1 cellular context compared by ENCODE assay signal in the genomic region with DNA sequence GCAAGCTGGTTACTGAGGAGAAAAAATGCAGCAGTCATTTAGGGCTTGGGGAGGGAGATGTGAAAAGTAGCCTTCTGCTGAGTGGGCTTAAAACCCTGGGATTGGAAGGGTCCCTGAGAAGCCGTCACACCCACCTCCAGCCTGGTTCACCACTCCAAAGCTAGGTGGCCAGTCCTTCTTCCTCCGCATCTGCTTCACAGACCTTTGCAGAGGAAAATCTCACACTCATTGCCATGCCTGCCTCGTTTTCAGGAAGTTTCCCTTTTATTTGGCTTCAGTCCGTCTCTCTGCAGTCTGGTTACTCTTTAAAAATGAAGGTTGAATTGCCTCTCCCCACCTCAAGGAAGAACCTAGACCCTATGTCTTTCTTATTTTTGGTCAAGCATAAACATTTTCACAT.
TF ChIP-seq lines count a peak whose summit lies in the region.

No MANE protein-coding gene starts in this region.

TF ChIP-seq in WTC11, 78 proteins besides CTCF, POLR2A, EP300 and RAD21 (continued from another document):
- no peak for TF ChIP-seq IRF2 (CRISPR knock-in tag; IDR thresholded peaks at IDR 0.05; ENCODE audit: borderline replicate concordance, low read depth)
- TF ChIP-seq MXD4 (CRISPR knock-in tag; IDR thresholded peaks at IDR 0.05; ENCODE audit: borderline replicate concordance): no peak
- no peak for TF ChIP-seq GRHL2 (CRISPR knock-in tag; IDR thresholded peaks at IDR 0.05; ENCODE audit: insufficient replicate concordance, severe bottlenecking)
- TF ChIP-seq, protein P1, sequence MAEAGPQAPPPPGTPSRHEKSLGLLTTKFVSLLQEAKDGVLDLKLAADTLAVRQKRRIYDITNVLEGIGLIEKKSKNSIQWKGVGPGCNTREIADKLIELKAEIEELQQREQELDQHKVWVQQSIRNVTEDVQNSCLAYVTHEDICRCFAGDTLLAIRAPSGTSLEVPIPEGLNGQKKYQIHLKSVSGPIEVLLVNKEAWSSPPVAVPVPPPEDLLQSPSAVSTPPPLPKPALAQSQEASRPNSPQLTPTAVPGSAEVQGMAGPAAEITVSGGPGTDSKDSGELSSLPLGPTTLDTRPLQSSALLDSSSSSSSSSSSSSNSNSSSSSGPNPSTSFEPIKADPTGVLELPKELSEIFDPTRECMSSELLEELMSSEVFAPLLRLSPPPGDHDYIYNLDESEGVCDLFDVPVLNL (CRISPR knock-in tag; IDR thresholded peaks at IDR 0.05; ENCODE audit: borderline replicate concordance, low read depth): no peak
- no peak for TF ChIP-seq SMAD3 (CRISPR knock-in tag; IDR thresholded peaks at IDR 0.05; ENCODE audit: borderline replicate concordance)
- no peak for TF ChIP-seq FOXP4 (CRISPR knock-in tag; IDR thresholded peaks at IDR 0.05)
- TF ChIP-seq ARID4B (CRISPR knock-in tag; IDR thresholded peaks at IDR 0.05; ENCODE audit: borderline replicate concordance): no peak
- no peak for TF ChIP-seq MAX (CRISPR knock-in tag; IDR thresholded peaks at IDR 0.05)
- TF ChIP-seq, protein P2, sequence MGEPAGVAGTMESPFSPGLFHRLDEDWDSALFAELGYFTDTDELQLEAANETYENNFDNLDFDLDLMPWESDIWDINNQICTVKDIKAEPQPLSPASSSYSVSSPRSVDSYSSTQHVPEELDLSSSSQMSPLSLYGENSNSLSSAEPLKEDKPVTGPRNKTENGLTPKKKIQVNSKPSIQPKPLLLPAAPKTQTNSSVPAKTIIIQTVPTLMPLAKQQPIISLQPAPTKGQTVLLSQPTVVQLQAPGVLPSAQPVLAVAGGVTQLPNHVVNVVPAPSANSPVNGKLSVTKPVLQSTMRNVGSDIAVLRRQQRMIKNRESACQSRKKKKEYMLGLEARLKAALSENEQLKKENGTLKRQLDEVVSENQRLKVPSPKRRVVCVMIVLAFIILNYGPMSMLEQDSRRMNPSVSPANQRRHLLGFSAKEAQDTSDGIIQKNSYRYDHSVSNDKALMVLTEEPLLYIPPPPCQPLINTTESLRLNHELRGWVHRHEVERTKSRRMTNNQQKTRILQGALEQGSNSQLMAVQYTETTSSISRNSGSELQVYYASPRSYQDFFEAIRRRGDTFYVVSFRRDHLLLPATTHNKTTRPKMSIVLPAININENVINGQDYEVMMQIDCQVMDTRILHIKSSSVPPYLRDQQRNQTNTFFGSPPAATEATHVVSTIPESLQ (CRISPR knock-in tag; IDR thresholded peaks at IDR 0.05): no peak
